Comparison of ENCODE assay signal across 11 cellular contexts in the genomic region with DNA sequence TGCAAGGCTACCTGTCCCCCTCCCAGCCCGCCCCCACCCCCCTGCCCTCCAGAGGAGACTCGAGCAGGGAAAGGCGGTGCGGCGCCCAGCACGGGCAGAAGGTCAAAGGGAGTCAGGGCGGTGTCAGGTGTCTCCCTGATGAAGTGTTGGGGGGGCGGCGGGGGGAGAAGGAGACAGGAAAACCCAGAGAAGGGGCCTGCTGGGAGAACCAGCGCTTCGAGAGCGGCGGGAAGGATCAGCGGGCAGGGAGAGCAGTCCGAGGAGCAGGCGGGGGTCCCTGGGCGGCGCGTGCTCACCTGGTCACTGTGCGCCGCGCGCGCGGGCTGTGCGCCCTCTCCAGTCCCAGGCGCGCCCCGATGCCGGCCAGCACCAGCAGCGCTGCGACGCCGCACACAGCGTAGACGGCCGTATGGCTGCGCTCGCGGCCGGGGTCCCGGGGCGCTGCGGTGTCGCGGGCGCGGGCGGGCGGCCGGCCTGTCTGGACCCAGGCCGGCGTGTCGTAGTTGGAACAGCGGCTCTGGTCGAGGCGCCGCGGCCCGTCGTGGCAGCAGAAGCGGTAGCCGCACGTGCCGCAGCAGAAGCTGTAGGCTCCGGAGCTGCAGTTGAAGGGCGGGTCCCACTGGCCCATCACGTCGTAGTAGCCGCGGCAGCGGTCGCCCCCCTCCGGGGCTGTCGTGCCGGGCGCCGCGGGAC. TPM values are rescaled to one million over a fixed set of nuclear protein-coding genes. Genes with fewer than 3 reads are reported as not detected.
DNase-seq lines count a peak whose midpoint lies in the region; ATAC-seq and TF ChIP-seq lines count a peak whose summit lies in the region.
"Had no signal": no experiment of that assay in that cellular context is flagged by ENCODE, and none has a peak within 500 bp of the region (broad histone marks: within the 10 kb centered on the region; RNA-seq: fewer than 3 reads in every experiment).

No MANE protein-coding gene starts in this region.

- peak overlapping the region; percentile 19 for H3K4me3 Mint-ChIP-seq in MCF 10A (ENCODE audit: unreplicated experiment)

- dilution Hi-C loops in mammary epithelial cell (cut with HindIII; ENCODE audit: low sequenced_read_pairs), result no loop called here

- peaks cover 45% of the 10 kb centered on the region for H3K27me3 Mint-ChIP-seq in MCF 10A (ENCODE audit: insufficient read depth, unreplicated experiment)

- H3K27ac Mint-ChIP-seq in MCF 10A (ENCODE audit: low read depth, unreplicated experiment), result no peak overlapping the region

- in situ Hi-C loops in mammary epithelial cell (cut with MboI; ENCODE audit: low sequenced_read_pairs in 2 of 2), result no loop called here

- H2AFZ ChIP-seq in mammary epithelial cell (ENCODE audit: low read depth, low read length), result no peak overlapping the region

- no peaks in the 10 kb centered on the region for H3K9me3 ChIP-seq in mammary epithelial cell (replicated peaks; ENCODE audit: insufficient read depth, low read length)

- intact Hi-C loops in MCF 10A (cut with micrococcal nuclease) (no loop called here), mammary epithelial cell (cut with micrococcal nuclease) (no loop called here)

- no peak overlapping the region for H3K27ac ChIP-seq in mammary epithelial cell (ENCODE audit: insufficient read depth, low read depth, low read length)
- no peak overlapping the region for H3K27ac ChIP-seq in urinary bladder (ENCODE audit: low read depth)

- peaks cover 42% of the 10 kb centered on the region for H3K27me3 ChIP-seq in mammary epithelial cell (ENCODE audit: insufficient read depth, low read length)

- CTCF ChIA-PET in MCF 10A (lab: Yijun Ruan, JAX), result interaction anchor here (0.5 to 0.7 kb wide), 2 partner anchors 140 to 216 kb away, joined by 3 read pairs; no protein-coding TSS in a partner anchor
- CTCF ChIA-PET in mammary epithelial cell (lab: Charles Lee; ENCODE audit: low non-redundant PET), result no interaction called here

- no peaks in the 10 kb centered on the region for H3K9me3 Mint-ChIP-seq in MCF 10A (ENCODE audit: unreplicated experiment)

- no CpG with 5 or more reads among the region's 79 CpGs for WGBS in mammary epithelial cell (ENCODE audit: low coverage, missing lambda C conversion rate)
- 2% methylated on average over 79 of the region's 79 CpGs for WGBS in urinary bladder

- H3K4me1 Mint-ChIP-seq in MCF 10A (ENCODE audit: insufficient read depth, unreplicated experiment), result no peaks in the 10 kb centered on the region

- no peaks in the 10 kb centered on the region for H3K79me2 ChIP-seq in mammary epithelial cell (ENCODE audit: insufficient read depth, low read length)

- H3K4me1 ChIP-seq in mammary epithelial cell (ENCODE audit: insufficient read depth, low read length) (peaks cover 18% of the 10 kb centered on the region), urinary bladder (ENCODE audit: insufficient read depth) (peaks cover 6% of the 10 kb centered on the region)

- H3K36me3 ChIP-seq in mammary epithelial cell (ENCODE audit: insufficient read depth, low read length) (no peaks in the 10 kb centered on the region), urinary bladder (ENCODE audit: insufficient read depth) (no peaks in the 10 kb centered on the region)

- H4K20me1 ChIP-seq in mammary epithelial cell (ENCODE audit: insufficient read depth, low read length), result no peaks in the 10 kb centered on the region

- no TSS peak for BruUV-seq in MCF 10A (replicated peaks; lab: Mats Ljungman, UMichigan)
- BruUV-seq in mammary epithelial cell (replicated peaks; lab: Mats Ljungman, UMichigan), result no TSS peak

- no peaks in the 10 kb centered on the region for H3K36me3 Mint-ChIP-seq in MCF 10A (ENCODE audit: insufficient read depth, unreplicated experiment)

- no peak overlapping the region for H3K9ac ChIP-seq in mammary epithelial cell (ENCODE audit: insufficient read depth, low read length)

- no peak overlapping the region for H3K4me2 ChIP-seq in mammary epithelial cell (ENCODE audit: insufficient read depth, low read depth, low read length)

- H3K4me3 ChIP-seq in mammary epithelial cell (replicated peaks in 1 of 3; ENCODE audit: insufficient read depth in 1 of 3, low read depth in 2 of 3, low read length in 3 of 3) (no peak overlapping the region), urinary bladder (ENCODE audit: low read depth, low read length) (peak overlapping the region; percentile 40)

- no peak for TF ChIP-seq CTCF in MCF 10A (IDR thresholded peaks at IDR 0.05; ENCODE audit: unreplicated experiment)
- TF ChIP-seq CTCF in mammary epithelial cell (conservative IDR thresholded peaks at IDR 0.05 in 1 of 2, IDR thresholded peaks at IDR 0.05 in 1 of 2; ENCODE audit: extremely low read depth in 1 of 2, insufficient read depth in 1 of 2, low read depth in 1 of 2, low read length in 2 of 2), result no peak

- DNase-seq in MCF 10A (ENCODE audit: unreplicated experiment), result no peak
- no peak for DNase-seq in mammary epithelial cell
- DNase-seq in NCI-H69 (lab: John Stamatoyannopoulos, UW), result peak; percentile 70
- DNase-seq in germinal center (ENCODE audit: low spot score), result peak; percentile 26
- DNase-seq in stimulated activated CD4-positive, alpha-beta T cell treated with anti-CD3 and anti-CD28 coated beads, Interleukin-4, amount 100 ng/mL, for 4 hours, result no peak
- no peak for DNase-seq in AG08395 (ENCODE audit: low spot score)
- DNase-seq: NCI-H345 had no signal

- no peak for ATAC-seq in HG02852 (IDR thresholded peaks at IDR 0.05; ENCODE audit: unreplicated experiment)
- ATAC-seq: Right ventricle myocardium inferior, sciatic nerve had no signal

- POLR2A ChIA-PET in MCF 10A (lab: Yijun Ruan, JAX), result interaction anchor here (0.6 kb wide), 1 partner anchor 532 kb away, joined by 3 read pairs; no protein-coding TSS in a partner anchor

RNA-seq across cellular contexts. Expression of gene SHISA8, which starts 0.9 kb away (rescaled TPM):
- not detected in 2 replicates for total RNA-seq in MCF 10A (2022)
- not detected for total RNA-seq in mammary epithelial cell
- not detected for polyA plus RNA-seq in mammary epithelial cell
- polyA minus RNA-seq in mammary epithelial cell, result not detected
- total RNA-seq in urinary bladder, result not detected
- not detected for polyA plus RNA-seq in urinary bladder

RNA-seq across cellular contexts. Expression of gene TNFRSF13C, which starts 12.6 kb away (rescaled TPM):
- total RNA-seq in MCF 10A (2022) (0.12 TPM in 2 replicates), mammary epithelial cell (under 1 TPM; under 0.01 to 0.21 TPM), urinary bladder (0.53 TPM)
- polyA plus RNA-seq in mammary epithelial cell (0.07 TPM), urinary bladder (0.06 TPM)
- polyA minus RNA-seq in mammary epithelial cell, result not detected

RNA-seq across cellular contexts. Expression of gene CENPM, which starts 33.0 kb away (rescaled TPM):
- total RNA-seq in MCF 10A (2022), result 9.1 and 21.1 TPM in 2 replicates
- 10 to 100 TPM in 1 of 2 donors, under 1 TPM in 1; 0.50 to 20.0 TPM for total RNA-seq in mammary epithelial cell
- 38.2 TPM for polyA plus RNA-seq in mammary epithelial cell
- 24.8 TPM for polyA minus RNA-seq in mammary epithelial cell
- 6.2 TPM for total RNA-seq in urinary bladder
- 1.1 TPM for polyA plus RNA-seq in urinary bladder
- total RNA-seq: sciatic nerve had no signal

RNA-seq across cellular contexts. Expression of gene SEPTIN3, which starts 55.3 kb away (rescaled TPM):
- total RNA-seq in MCF 10A (2022) (0.21 and 0.29 TPM in 2 replicates), mammary epithelial cell (1 to 10 TPM in 1 of 2 donors, under 1 TPM in 1; 0.73 to 1.7 TPM), urinary bladder (1.7 TPM)
- polyA plus RNA-seq in mammary epithelial cell (0.70 TPM), urinary bladder (0.49 TPM)
- not detected for polyA minus RNA-seq in mammary epithelial cell

Comparison
In these comparisons a context has a peak if more than half of its experiments do, and no peak if none do; other contexts are left out.
1. DNase-seq: peak in NCI-H69 (single experiment) and germinal center (single experiment); none in MCF 10A (single experiment), mammary epithelial cell (single experiment), stimulated activated CD4-positive, alpha-beta T cell treated with anti-CD3 and anti-CD28 coated beads, Interleukin-4, amount 100 ng/mL, for 4 hours (0 of 2) and AG08395 (single experiment).